In the genomic region with DNA sequence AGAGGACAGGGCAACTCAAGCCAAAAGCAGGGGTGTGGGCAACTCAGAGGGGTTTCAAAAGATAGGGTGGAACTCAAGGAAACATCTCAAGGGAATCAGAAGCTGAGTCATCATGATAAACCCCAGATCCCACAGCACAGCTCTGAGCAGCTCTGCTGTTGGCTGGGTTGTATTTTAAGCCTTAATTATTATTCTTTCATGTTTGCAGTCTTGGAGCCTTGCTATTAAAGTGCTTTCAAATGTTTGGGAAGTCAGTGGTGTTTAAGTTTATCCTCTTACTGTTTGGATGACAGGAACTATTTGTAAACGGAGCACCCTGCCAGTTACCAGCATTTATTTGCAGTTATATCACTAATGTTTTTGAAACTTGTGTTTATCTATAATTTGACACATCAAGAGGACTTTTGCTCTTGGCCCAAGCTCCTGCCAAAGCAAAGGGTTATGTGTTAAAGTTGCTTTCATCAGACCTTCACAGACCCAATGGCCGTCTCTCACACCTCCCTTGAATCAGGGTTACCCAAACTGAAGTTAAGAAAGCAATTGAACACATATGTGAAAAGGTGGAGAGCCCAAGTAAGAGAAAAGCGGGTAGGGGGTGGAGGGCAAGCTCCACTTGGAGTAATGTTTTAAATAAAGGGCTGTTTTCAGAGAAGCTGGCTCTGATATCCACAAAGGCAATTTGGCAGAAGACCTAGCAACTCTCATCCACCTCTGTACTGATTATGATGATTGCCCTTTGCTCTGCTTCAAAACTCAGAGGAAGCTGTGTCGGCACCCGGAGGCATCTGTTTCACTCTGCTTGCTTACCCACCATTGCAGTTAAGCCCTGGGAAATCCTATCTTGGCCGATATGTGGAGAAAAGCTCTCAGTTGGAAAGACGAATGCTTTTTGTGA, we compare ENCODE assay signal across 3 cellular contexts.
TF ChIP-seq lines count a peak whose summit lies in the region.

No MANE protein-coding gene starts in this region.

TF ChIP-seq in A549, 52 proteins besides CTCF, POLR2A, EP300 and RAD21:
- 0 out of 2 replicates have a peak, but pooled peaks have one; percentile 7 for TF ChIP-seq NFE2L2 (conservative IDR thresholded peaks at IDR 0.05; ENCODE audit: low read length)
- TF ChIP-seq JUNB (IDR thresholded peaks at IDR 0.05), result no peak
- no peak for TF ChIP-seq KDM1A (IDR thresholded peaks at IDR 0.05; ENCODE audit: low read depth)
- peak; percentile 64 for TF ChIP-seq MAFK (IDR thresholded peaks at IDR 0.05; ENCODE audit: partially characterized antibody)
TF ChIP-seq in A549: peak in this region for 2.

TF ChIP-seq in IMR-90, 13 proteins besides CTCF, POLR2A, EP300 and RAD21:
- TF ChIP-seq MXI1 (IDR thresholded peaks at IDR 0.05; ENCODE audit: borderline replicate concordance, low read depth, low read length) (no peak), CHD1 (IDR thresholded peaks at IDR 0.05; ENCODE audit: low read depth, low read length) (no peak)
TF ChIP-seq in IMR-90: peak in this region for 0.

TF ChIP-seq in WTC11, 78 proteins besides CTCF, POLR2A, EP300 and RAD21:
- TF ChIP-seq NFYB (CRISPR knock-in tag; conservative IDR thresholded peaks at IDR 0.05; ENCODE audit: low read depth) (no peak), ELF4 (CRISPR knock-in tag; IDR thresholded peaks at IDR 0.05; ENCODE audit: low read depth) (no peak), ZSCAN18 (CRISPR knock-in tag; IDR thresholded peaks at IDR 0.05) (no peak), RORB (CRISPR knock-in tag; IDR thresholded peaks at IDR 0.05) (no peak), CDX4 (CRISPR knock-in tag; IDR thresholded peaks at IDR 0.05; ENCODE audit: borderline replicate concordance) (no peak), ZNF317 (CRISPR knock-in tag; IDR thresholded peaks at IDR 0.05; ENCODE audit: borderline replicate concordance, low read depth) (no peak), GRHL2 (CRISPR knock-in tag; IDR thresholded peaks at IDR 0.05; ENCODE audit: insufficient replicate concordance, severe bottlenecking) (no peak), ZNF138 (CRISPR knock-in tag; conservative IDR thresholded peaks at IDR 0.05) (no peak), TP53 (CRISPR knock-in tag; IDR thresholded peaks at IDR 0.05) (no peak), STAT6 (CRISPR knock-in tag; conservative IDR thresholded peaks at IDR 0.05; ENCODE audit: low read depth) (no peak), NR2C2 (CRISPR knock-in tag; IDR thresholded peaks at IDR 0.05) (no peak), CREM (CRISPR knock-in tag; IDR thresholded peaks at IDR 0.05) (no peak), RELA (CRISPR knock-in tag; IDR thresholded peaks at IDR 0.05; ENCODE audit: borderline replicate concordance) (no peak)
- TF ChIP-seq, protein P1, sequence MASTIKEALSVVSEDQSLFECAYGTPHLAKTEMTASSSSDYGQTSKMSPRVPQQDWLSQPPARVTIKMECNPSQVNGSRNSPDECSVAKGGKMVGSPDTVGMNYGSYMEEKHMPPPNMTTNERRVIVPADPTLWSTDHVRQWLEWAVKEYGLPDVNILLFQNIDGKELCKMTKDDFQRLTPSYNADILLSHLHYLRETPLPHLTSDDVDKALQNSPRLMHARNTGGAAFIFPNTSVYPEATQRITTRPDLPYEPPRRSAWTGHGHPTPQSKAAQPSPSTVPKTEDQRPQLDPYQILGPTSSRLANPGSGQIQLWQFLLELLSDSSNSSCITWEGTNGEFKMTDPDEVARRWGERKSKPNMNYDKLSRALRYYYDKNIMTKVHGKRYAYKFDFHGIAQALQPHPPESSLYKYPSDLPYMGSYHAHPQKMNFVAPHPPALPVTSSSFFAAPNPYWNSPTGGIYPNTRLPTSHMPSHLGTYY (CRISPR knock-in tag; IDR thresholded peaks at IDR 0.05), result no peak
- TF ChIP-seq, protein P2, sequence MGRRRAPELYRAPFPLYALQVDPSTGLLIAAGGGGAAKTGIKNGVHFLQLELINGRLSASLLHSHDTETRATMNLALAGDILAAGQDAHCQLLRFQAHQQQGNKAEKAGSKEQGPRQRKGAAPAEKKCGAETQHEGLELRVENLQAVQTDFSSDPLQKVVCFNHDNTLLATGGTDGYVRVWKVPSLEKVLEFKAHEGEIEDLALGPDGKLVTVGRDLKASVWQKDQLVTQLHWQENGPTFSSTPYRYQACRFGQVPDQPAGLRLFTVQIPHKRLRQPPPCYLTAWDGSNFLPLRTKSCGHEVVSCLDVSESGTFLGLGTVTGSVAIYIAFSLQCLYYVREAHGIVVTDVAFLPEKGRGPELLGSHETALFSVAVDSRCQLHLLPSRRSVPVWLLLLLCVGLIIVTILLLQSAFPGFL (CRISPR knock-in tag; IDR thresholded peaks at IDR 0.05; ENCODE audit: borderline replicate concordance), result no peak
- TF ChIP-seq, protein P3, sequence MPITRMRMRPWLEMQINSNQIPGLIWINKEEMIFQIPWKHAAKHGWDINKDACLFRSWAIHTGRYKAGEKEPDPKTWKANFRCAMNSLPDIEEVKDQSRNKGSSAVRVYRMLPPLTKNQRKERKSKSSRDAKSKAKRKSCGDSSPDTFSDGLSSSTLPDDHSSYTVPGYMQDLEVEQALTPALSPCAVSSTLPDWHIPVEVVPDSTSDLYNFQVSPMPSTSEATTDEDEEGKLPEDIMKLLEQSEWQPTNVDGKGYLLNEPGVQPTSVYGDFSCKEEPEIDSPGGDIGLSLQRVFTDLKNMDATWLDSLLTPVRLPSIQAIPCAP (CRISPR knock-in tag; IDR thresholded peaks at IDR 0.05), result no peak
- TF ChIP-seq, protein P4, sequence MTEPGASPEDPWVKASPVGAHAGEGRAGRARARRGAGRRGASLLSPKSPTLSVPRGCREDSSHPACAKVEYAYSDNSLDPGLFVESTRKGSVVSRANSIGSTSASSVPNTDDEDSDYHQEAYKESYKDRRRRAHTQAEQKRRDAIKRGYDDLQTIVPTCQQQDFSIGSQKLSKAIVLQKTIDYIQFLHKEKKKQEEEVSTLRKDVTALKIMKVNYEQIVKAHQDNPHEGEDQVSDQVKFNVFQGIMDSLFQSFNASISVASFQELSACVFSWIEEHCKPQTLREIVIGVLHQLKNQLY (CRISPR knock-in tag; IDR thresholded peaks at IDR 0.05), result no peak
